In genomic region chr7:24851791-24852190, GRCh38 we compare ENCODE assay signal across 11 cellular contexts.
DNase-seq lines count a peak whose midpoint lies in the region; FAIRE-seq and TF ChIP-seq lines count a peak whose summit lies in the region.
"Had no signal": no experiment of that assay in that cellular context is flagged by ENCODE, and none has a peak within 500 bp of the region (broad histone marks: within the 10 kb centered on the region; RNA-seq: fewer than 3 reads in every experiment).

No MANE protein-coding gene starts in this region.

- H3K9me3 ChIP-seq in NT2/D1 (ENCODE audit: insufficient read depth, low read length) = no peaks in the 10 kb centered on the region

- no peak for TF ChIP-seq CTCF in astrocyte of the spinal cord (IDR thresholded peaks at IDR 0.05; ENCODE audit: low read depth, low read length)
- TF ChIP-seq CTCF in Calu3 (IDR thresholded peaks at IDR 0.05; ENCODE audit: unreplicated experiment) = no peak

- H3K9ac ChIP-seq in NT2/D1 (ENCODE audit: insufficient read length, low read depth) = no peak overlapping the region

- no peak overlapping the region for H3K4me3 ChIP-seq in NT2/D1 (ENCODE audit: insufficient read length, low read depth)
- no peak overlapping the region for H3K4me3 ChIP-seq in astrocyte of the spinal cord (ENCODE audit: low read depth, low read length)
- H3K4me3 ChIP-seq: smooth muscle cell had no signal

- DNase-seq in activated CD4-positive, alpha-beta T cell treated with anti-CD3 and anti-CD28 coated beads for 4 hours = peak; percentile 14 to 31
- no peak for DNase-seq in activated CD4-positive, alpha-beta T cell treated with anti-CD3 and anti-CD28 coated beads, Interleukin-2, amount 10 ng/mL, durations not matched to agents 7 days and 5 days
- DNase-seq in NT2/D1 (ENCODE audit: low read depth, low spot score) = peak; percentile 28
- peak; percentile 41 for DNase-seq in astrocyte of the spinal cord (ENCODE audit: low read depth, low spot score)
- peak; percentile 29 for DNase-seq in stimulated activated CD4-positive, alpha-beta T cell treated with anti-CD3 and anti-CD28 coated beads, Interleukin-4, amount 100 ng/mL, for 24 hours
- no peak for DNase-seq in urothelium cell line (ENCODE audit: low spot score)
- DNase-seq in NCI-H187 (lab: John Stamatoyannopoulos, UW) = no peak
- DNase-seq in Calu3 = no peak
- DNase-seq: foreskin melanocyte had no signal

- H3K9me3 Mint-ChIP-seq in activated CD4-positive, alpha-beta T cell treated with anti-CD3 and anti-CD28 coated beads, Interleukin-2, amount 10 ng/mL, durations not matched to agents 7 days and 5 days = no peaks in the 10 kb centered on the region
- no peaks in the 10 kb centered on the region for H3K9me3 Mint-ChIP-seq in Calu3 (ENCODE audit: low read depth, unreplicated experiment)

- H3K4me1 ChIP-seq in NT2/D1 (ENCODE audit: insufficient read depth, insufficient read length) = no peaks in the 10 kb centered on the region

- H3K4me1 Mint-ChIP-seq in activated CD4-positive, alpha-beta T cell treated with anti-CD3 and anti-CD28 coated beads, Interleukin-2, amount 10 ng/mL, durations not matched to agents 7 days and 5 days = peaks cover 15% of the 10 kb centered on the region
- H3K4me1 Mint-ChIP-seq in Calu3 (ENCODE audit: low read depth, unreplicated experiment) = peaks cover 19% of the 10 kb centered on the region

- peaks cover 58% of the 10 kb centered on the region for H3K36me3 Mint-ChIP-seq in activated CD4-positive, alpha-beta T cell treated with anti-CD3 and anti-CD28 coated beads, Interleukin-2, amount 10 ng/mL, durations not matched to agents 7 days and 5 days (ENCODE audit: low read depth)
- peaks cover 47% of the 10 kb centered on the region for H3K36me3 Mint-ChIP-seq in Calu3 (ENCODE audit: insufficient read depth, unreplicated experiment)

- intact Hi-C loops in Calu3 (cut with micrococcal nuclease; ENCODE audit: unreplicated experiment) = no loop called here

- in situ Hi-C loops in astrocyte of the spinal cord (cut with HindIII; ENCODE audit: low sequenced_read_pairs) = no loop called here

- no peak overlapping the region for H3K27ac Mint-ChIP-seq in activated CD4-positive, alpha-beta T cell treated with anti-CD3 and anti-CD28 coated beads, Interleukin-2, amount 10 ng/mL, durations not matched to agents 7 days and 5 days
- H3K27ac Mint-ChIP-seq in Calu3 (ENCODE audit: unreplicated experiment) = no peak overlapping the region
- H3K27ac Mint-ChIP-seq: B cell had no signal

- CTCF ChIA-PET in activated CD4-positive, alpha-beta T cell treated with anti-CD3 and anti-CD28 coated beads, Interleukin-2, amount 10 ng/mL, durations not matched to agents 7 days and 5 days (lab: Charles Lee) = no interaction called here
- CTCF ChIA-PET in Calu3 (lab: Charles Lee) = interaction anchor here (0.8 to 1.0 kb wide), 2 partner anchors 31 to 40 kb away, joined by 3 to 4 read pairs; no protein-coding TSS in a partner anchor

- H3K4me3 Mint-ChIP-seq in activated CD4-positive, alpha-beta T cell treated with anti-CD3 and anti-CD28 coated beads, Interleukin-2, amount 10 ng/mL, durations not matched to agents 7 days and 5 days = no peak overlapping the region
- H3K4me3 Mint-ChIP-seq in Calu3 (ENCODE audit: low read depth, unreplicated experiment) = no peak overlapping the region
- H3K4me3 Mint-ChIP-seq: B cell had no signal

- no peak for FAIRE-seq in urothelium cell line (lab: Jason Lieb, UNC)

- no peaks in the 10 kb centered on the region for H3K27me3 ChIP-seq in NT2/D1 (ENCODE audit: insufficient read depth, insufficient read length)

- BruUV-seq in Calu3 (replicated peaks; lab: Mats Ljungman, UMichigan) = no TSS peak

- POLR2A ChIA-PET in activated CD4-positive, alpha-beta T cell treated with anti-CD3 and anti-CD28 coated beads, Interleukin-2, amount 10 ng/mL, durations not matched to agents 7 days and 5 days (lab: Charles Lee) = no interaction called here

- H3K36me3 ChIP-seq in NT2/D1 (ENCODE audit: insufficient read depth, insufficient read length, low read length) = peaks cover 33% of the 10 kb centered on the region

- no peaks in the 10 kb centered on the region for H3K27me3 Mint-ChIP-seq in activated CD4-positive, alpha-beta T cell treated with anti-CD3 and anti-CD28 coated beads, Interleukin-2, amount 10 ng/mL, durations not matched to agents 7 days and 5 days
- no peaks in the 10 kb centered on the region for H3K27me3 Mint-ChIP-seq in Calu3 (ENCODE audit: unreplicated experiment)
- H3K27me3 Mint-ChIP-seq: B cell had no signal

Comparison
In these comparisons a context has a peak if more than half of its experiments do, and no peak if none do; other contexts are left out.
1. DNase-seq: peak in activated CD4-positive, alpha-beta T cell treated with anti-CD3 and anti-CD28 coated beads for 4 hours (2 of 2), NT2/D1 (single experiment), astrocyte of the spinal cord (single experiment) and stimulated activated CD4-positive, alpha-beta T cell treated with anti-CD3 and anti-CD28 coated beads, Interleukin-4, amount 100 ng/mL, for 24 hours (single experiment); none in activated CD4-positive, alpha-beta T cell treated with anti-CD3 and anti-CD28 coated beads, Interleukin-2, amount 10 ng/mL, durations not matched to agents 7 days and 5 days (single experiment), urothelium cell line (single experiment), NCI-H187 (0 of 2) and Calu3 (single experiment).